ENCODE assay signal across 2 cellular contexts in the genomic region with DNA sequence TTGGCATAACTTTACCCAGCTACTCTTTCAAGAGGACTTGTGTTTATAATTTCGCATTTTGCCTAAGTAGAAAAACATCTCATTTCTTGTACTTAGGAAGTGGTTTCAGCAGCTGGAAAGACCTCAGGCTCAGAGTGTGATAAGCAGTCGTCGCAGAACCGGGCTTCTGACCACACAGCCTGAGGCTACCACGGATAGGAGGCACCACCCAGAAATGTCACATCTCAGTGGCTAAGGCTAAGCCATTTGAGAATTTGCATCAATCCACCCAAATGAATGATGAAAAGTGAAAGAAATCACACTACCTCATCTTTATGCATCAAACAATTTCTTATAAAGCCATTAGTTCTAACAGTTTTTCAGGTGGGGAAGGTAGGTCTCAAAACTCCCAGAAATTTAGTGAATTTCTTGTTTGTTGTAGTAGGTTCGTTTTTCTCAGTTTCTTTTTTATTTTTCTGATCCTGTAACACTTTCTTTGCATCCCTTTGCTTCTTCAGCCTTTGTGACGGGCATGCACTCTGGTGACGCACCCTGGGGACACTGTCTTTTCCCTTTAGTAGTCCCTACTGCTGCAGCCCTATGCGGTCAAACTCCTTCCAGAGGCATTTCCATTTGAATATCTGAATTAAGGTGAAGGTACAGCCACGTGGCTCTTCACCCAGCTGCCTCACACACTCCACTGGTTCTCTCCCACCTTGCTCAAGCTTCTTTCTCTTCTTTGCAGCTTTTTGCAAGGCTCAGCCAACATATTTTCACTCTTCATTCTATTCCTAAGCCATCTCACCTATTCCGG.
TF ChIP-seq lines count a peak whose summit lies in the region.

No MANE protein-coding gene starts in this region.

TF ChIP-seq in GM12878, 131 proteins besides CTCF, POLR2A, EP300 and RAD21 (continued from another document and continues in another):
- TF ChIP-seq BHLHE40 (IDR thresholded peaks at IDR 0.05; ENCODE audit: borderline replicate concordance in 1 of 2, low read depth in 2 of 2, low read length in 1 of 2) = peak; percentile 15 to 49; a peak in 1 of 4 replicates
- TF ChIP-seq CBFB (IDR thresholded peaks at IDR 0.05; ENCODE audit: low read depth) = peak; percentile 53; the same call in 1 of the 2 replicates
- no peak for TF ChIP-seq STAT1 (conservative IDR thresholded peaks at IDR 0.05)
- 0 out of 2 replicates have a peak, but pooled peaks have one; percentile 33 for TF ChIP-seq TAF1 (IDR thresholded peaks at IDR 0.05; ENCODE audit: borderline replicate concordance, low read depth, low read length)
- peak; percentile 69 for TF ChIP-seq IKZF1 (conservative IDR thresholded peaks at IDR 0.05)
- TF ChIP-seq, protein P1, sequence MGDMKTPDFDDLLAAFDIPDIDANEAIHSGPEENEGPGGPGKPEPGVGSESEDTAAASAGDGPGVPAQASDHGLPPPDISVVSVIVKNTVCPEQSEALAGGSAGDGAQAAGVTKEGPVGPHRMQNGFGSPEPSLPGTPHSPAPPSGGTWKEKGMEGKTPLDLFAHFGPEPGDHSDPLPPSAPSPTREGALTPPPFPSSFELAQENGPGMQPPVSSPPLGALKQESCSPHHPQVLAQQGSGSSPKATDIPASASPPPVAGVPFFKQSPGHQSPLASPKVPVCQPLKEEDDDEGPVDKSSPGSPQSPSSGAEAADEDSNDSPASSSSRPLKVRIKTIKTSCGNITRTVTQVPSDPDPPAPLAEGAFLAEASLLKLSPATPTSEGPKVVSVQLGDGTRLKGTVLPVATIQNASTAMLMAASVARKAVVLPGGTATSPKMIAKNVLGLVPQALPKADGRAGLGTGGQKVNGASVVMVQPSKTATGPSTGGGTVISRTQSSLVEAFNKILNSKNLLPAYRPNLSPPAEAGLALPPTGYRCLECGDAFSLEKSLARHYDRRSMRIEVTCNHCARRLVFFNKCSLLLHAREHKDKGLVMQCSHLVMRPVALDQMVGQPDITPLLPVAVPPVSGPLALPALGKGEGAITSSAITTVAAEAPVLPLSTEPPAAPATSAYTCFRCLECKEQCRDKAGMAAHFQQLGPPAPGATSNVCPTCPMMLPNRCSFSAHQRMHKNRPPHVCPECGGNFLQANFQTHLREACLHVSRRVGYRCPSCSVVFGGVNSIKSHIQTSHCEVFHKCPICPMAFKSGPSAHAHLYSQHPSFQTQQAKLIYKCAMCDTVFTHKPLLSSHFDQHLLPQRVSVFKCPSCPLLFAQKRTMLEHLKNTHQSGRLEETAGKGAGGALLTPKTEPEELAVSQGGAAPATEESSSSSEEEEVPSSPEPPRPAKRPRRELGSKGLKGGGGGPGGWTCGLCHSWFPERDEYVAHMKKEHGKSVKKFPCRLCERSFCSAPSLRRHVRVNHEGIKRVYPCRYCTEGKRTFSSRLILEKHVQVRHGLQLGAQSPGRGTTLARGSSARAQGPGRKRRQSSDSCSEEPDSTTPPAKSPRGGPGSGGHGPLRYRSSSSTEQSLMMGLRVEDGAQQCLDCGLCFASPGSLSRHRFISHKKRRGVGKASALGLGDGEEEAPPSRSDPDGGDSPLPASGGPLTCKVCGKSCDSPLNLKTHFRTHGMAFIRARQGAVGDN (IDR thresholded peaks at IDR 0.05) = peak; percentile 65
- TF ChIP-seq IKZF2 (IDR thresholded peaks at IDR 0.05) = peak; percentile 76 to 80
- TF ChIP-seq, protein P2, sequence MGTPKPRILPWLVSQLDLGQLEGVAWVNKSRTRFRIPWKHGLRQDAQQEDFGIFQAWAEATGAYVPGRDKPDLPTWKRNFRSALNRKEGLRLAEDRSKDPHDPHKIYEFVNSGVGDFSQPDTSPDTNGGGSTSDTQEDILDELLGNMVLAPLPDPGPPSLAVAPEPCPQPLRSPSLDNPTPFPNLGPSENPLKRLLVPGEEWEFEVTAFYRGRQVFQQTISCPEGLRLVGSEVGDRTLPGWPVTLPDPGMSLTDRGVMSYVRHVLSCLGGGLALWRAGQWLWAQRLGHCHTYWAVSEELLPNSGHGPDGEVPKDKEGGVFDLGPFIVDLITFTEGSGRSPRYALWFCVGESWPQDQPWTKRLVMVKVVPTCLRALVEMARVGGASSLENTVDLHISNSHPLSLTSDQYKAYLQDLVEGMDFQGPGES (IDR thresholded peaks at IDR 0.05) = no peak
- TF ChIP-seq ETV6 (conservative IDR thresholded peaks at IDR 0.05 in 1 of 2, IDR thresholded peaks at IDR 0.05 in 1 of 2; ENCODE audit: borderline replicate concordance in 1 of 2, low read depth in 1 of 2) = peak in 1 of 2 experiments; percentile 24; a peak in 1 of 4 replicates
- no peak for TF ChIP-seq FOXM1 (IDR thresholded peaks at IDR 0.05; ENCODE audit: low read depth, low read length)
- no peak for TF ChIP-seq HDGF (IDR thresholded peaks at IDR 0.05)
- peak; percentile 67 for TF ChIP-seq DPF2 (IDR thresholded peaks at IDR 0.05)
- TF ChIP-seq MTA3 (IDR thresholded peaks at IDR 0.05; ENCODE audit: borderline replicate concordance, low read length) = no peak; the same call in 1 of the 2 replicates
- TF ChIP-seq POU2F2 (IDR thresholded peaks at IDR 0.05; ENCODE audit: borderline replicate concordance, low read depth, low read length) = peak; percentile 63; the same call in 1 of the 3 replicates
- TF ChIP-seq ZNF24 (IDR thresholded peaks at IDR 0.05) = 0 out of 2 replicates have a peak, but pooled peaks have one; percentile 9
- TF ChIP-seq, protein P3, sequence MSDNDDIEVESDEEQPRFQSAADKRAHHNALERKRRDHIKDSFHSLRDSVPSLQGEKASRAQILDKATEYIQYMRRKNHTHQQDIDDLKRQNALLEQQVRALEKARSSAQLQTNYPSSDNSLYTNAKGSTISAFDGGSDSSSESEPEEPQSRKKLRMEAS (IDR thresholded peaks at IDR 0.05; ENCODE audit: low read depth, low read length) = peak; percentile 9; the same call in 1 of the 2 replicates
- TF ChIP-seq ZSCAN29 (IDR thresholded peaks at IDR 0.05) = peak; percentile 97
- peak; percentile 52; the same call in 1 of the 2 replicates for TF ChIP-seq ATF7 (IDR thresholded peaks at IDR 0.05; ENCODE audit: low read depth)
- TF ChIP-seq, protein P4, sequence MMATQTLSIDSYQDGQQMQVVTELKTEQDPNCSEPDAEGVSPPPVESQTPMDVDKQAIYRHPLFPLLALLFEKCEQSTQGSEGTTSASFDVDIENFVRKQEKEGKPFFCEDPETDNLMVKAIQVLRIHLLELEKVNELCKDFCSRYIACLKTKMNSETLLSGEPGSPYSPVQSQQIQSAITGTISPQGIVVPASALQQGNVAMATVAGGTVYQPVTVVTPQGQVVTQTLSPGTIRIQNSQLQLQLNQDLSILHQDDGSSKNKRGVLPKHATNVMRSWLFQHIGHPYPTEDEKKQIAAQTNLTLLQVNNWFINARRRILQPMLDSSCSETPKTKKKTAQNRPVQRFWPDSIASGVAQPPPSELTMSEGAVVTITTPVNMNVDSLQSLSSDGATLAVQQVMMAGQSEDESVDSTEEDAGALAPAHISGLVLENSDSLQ (IDR thresholded peaks at IDR 0.05) = 0 out of 2 replicates have a peak, but pooled peaks have one; percentile 15
- TF ChIP-seq CREM (IDR thresholded peaks at IDR 0.05; ENCODE audit: low read depth) = peak; percentile 24
- no peak for TF ChIP-seq SIX5 (IDR thresholded peaks at IDR 0.05; ENCODE audit: low read depth, low read length, severe bottlenecking)
- TF ChIP-seq GATAD2B (conservative IDR thresholded peaks at IDR 0.05; ENCODE audit: low read depth) = no peak
- TF ChIP-seq RUNX3 (IDR thresholded peaks at IDR 0.05; ENCODE audit: low read length) = peak; percentile 92
- TF ChIP-seq SMARCA5 (IDR thresholded peaks at IDR 0.05) = peak; percentile 48; the same call in 1 of the 2 replicates

TF ChIP-seq in SK-N-SH treated with all-trans-retinoic acid at 6 μM for 48 hours, 23 proteins besides CTCF, POLR2A, EP300 and RAD21 (continued from another document):
- TF ChIP-seq, protein P5, sequence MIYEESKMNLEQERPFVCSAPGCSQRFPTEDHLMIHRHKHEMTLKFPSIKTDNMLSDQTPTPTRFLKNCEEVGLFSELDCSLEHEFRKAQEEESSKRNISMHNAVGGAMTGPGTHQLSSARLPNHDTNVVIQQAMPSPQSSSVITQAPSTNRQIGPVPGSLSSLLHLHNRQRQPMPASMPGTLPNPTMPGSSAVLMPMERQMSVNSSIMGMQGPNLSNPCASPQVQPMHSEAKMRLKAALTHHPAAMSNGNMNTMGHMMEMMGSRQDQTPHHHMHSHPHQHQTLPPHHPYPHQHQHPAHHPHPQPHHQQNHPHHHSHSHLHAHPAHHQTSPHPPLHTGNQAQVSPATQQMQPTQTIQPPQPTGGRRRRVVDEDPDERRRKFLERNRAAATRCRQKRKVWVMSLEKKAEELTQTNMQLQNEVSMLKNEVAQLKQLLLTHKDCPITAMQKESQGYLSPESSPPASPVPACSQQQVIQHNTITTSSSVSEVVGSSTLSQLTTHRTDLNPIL (CRISPR knock-in tag; IDR thresholded peaks at IDR 0.05; ENCODE audit: low read depth) = no peak
- TF ChIP-seq TOX (CRISPR knock-in tag; IDR thresholded peaks at IDR 0.05; ENCODE audit: borderline replicate concordance) (no peak), ZC3H10 (CRISPR knock-in tag; IDR thresholded peaks at IDR 0.05) (no peak), OSR1 (CRISPR knock-in tag; IDR thresholded peaks at IDR 0.05) (no peak), TCF4 (CRISPR knock-in tag; IDR thresholded peaks at IDR 0.05; ENCODE audit: borderline replicate concordance) (no peak)
- TF ChIP-seq, protein P6, sequence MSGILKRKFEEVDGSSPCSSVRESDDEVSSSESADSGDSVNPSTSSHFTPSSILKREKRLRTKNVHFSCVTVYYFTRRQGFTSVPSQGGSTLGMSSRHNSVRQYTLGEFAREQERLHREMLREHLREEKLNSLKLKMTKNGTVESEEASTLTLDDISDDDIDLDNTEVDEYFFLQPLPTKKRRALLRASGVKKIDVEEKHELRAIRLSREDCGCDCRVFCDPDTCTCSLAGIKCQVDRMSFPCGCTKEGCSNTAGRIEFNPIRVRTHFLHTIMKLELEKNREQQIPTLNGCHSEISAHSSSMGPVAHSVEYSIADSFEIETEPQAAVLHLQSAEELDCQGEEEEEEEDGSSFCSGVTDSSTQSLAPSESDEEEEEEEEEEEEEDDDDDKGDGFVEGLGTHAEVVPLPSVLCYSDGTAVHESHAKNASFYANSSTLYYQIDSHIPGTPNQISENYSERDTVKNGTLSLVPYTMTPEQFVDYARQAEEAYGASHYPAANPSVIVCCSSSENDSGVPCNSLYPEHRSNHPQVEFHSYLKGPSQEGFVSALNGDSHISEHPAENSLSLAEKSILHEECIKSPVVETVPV (CRISPR knock-in tag; IDR thresholded peaks at IDR 0.05) = no peak
